ENCODE assay signal across 21 cellular contexts in genomic region chr12:42742691-42743090, GRCh38.
DNase-seq lines count a peak whose midpoint lies in the region; TF ChIP-seq lines count a peak whose summit lies in the region.
"Had no signal": no experiment of that assay in that cellular context is flagged by ENCODE, and none has a peak within 500 bp of the region (broad histone marks: within the 10 kb centered on the region; RNA-seq: fewer than 3 reads in every experiment).

No MANE protein-coding gene starts in this region.

- H3K4me1 ChIP-seq in mesendoderm (ENCODE audit: control insufficient read depth, low read depth, low read length) (peaks cover 17% of the 10 kb centered on the region), skeletal muscle tissue (ENCODE audit: control insufficient read depth in 3 of 3, insufficient read depth in 3 of 3, low read length in 3 of 3) (peaks cover 32 to 44% (median 33%) of the 10 kb centered on the region in 3 donors)
- H3K4me1 ChIP-seq: neural progenitor cell had no signal

- no peaks in the 10 kb centered on the region for H3K79me2 ChIP-seq in mesendoderm (ENCODE audit: control insufficient read depth, insufficient read depth, low read length)

- H4K5ac ChIP-seq in mesendoderm (ENCODE audit: low read length) = no peak overlapping the region

- H3K36me3 Mint-ChIP-seq in chondrocyte (ENCODE audit: low read depth) = peaks cover 3% of the 10 kb centered on the region
- H3K36me3 Mint-ChIP-seq in activated CD4-positive, alpha-beta memory T cell treated with anti-CD3 and anti-CD28 coated beads for 36 hours = no peaks in the 10 kb centered on the region
- H3K36me3 Mint-ChIP-seq: activated CD8-positive, alpha-beta memory T cell treated with anti-CD3 and anti-CD28 coated beads, Interleukin-2, amount 10 ng/mL, durations not matched to agents 7 days and 5 days; IgD-negative memory B cell had no signal

- no peak overlapping the region for H3K4me2 ChIP-seq in mesendoderm (ENCODE audit: low read length)
- H3K4me2 ChIP-seq: neural progenitor cell had no signal

- H2BK5ac ChIP-seq in mesendoderm (ENCODE audit: low read length) = peak overlapping the region; percentile 80

- in situ Hi-C loops in GM13977 (cut with MboI; ENCODE audit: low pct_unique_long_range_greater_than_20kb, low sequenced_read_pairs, unreplicated experiment) = no loop called here

- no peak overlapping the region for H2BK120ac ChIP-seq in mesendoderm (ENCODE audit: low read depth, low read length)

- H3K23ac ChIP-seq in mesendoderm (ENCODE audit: low read length) = no peak overlapping the region

- H3K4me1 Mint-ChIP-seq in chondrocyte (ENCODE audit: low read depth) = peaks cover 44% of the 10 kb centered on the region
- no peaks in the 10 kb centered on the region for H3K4me1 Mint-ChIP-seq in activated CD4-positive, alpha-beta memory T cell treated with anti-CD3 and anti-CD28 coated beads for 36 hours (ENCODE audit: low read depth)
- H3K4me1 Mint-ChIP-seq: activated CD8-positive, alpha-beta memory T cell treated with anti-CD3 and anti-CD28 coated beads, Interleukin-2, amount 10 ng/mL, durations not matched to agents 7 days and 5 days; activated naive CD8-positive, alpha-beta T cell treated with anti-CD3 and anti-CD28 coated beads, Interleukin-2, amount 50 U/mL, for 24 hours; IgD-negative memory B cell had no signal

- H3K4ac ChIP-seq in mesendoderm (ENCODE audit: low read depth, low read length) = no peak overlapping the region

- H3K9ac ChIP-seq in mesendoderm (ENCODE audit: low read length) (no peak overlapping the region), skeletal muscle tissue (ENCODE audit: low read depth in 1 of 3, low read length in 3 of 3) (peak overlapping the region in 2 of 3 donors; percentile 36 to 47)
- H3K9ac ChIP-seq: neural progenitor cell had no signal

- intact Hi-C loops in activated CD4-positive, alpha-beta memory T cell treated with anti-CD3 and anti-CD28 coated beads for 36 hours (cut with micrococcal nuclease) = no loop called here

- H3K4me3 ChIP-seq in mesendoderm (ENCODE audit: low read length) (no peak overlapping the region), skeletal muscle tissue (ENCODE audit: low read length in 3 of 3) (peak overlapping the region in 2 of 3 donors; percentile 9 to 22)
- H3K4me3 ChIP-seq: esophagus muscularis mucosa, neural progenitor cell had no signal

- H3K9me3 ChIP-seq in skeletal muscle tissue (ENCODE audit: control insufficient read depth in 3 of 3, low read length in 3 of 3) = peaks cover 4 to 6% (median 4%) of the 10 kb centered on the region in 3 donors

- POLR2A ChIA-PET in activated CD4-positive, alpha-beta memory T cell treated with anti-CD3 and anti-CD28 coated beads for 36 hours (lab: Charles Lee) = no interaction called here

- no peaks in the 10 kb centered on the region for H3K79me1 ChIP-seq in mesendoderm (ENCODE audit: low read length)

- peak overlapping the region; percentile 56 for H3K56ac ChIP-seq in mesendoderm (ENCODE audit: low read length)

- CTCF ChIA-PET in activated CD4-positive, alpha-beta memory T cell treated with anti-CD3 and anti-CD28 coated beads for 36 hours (lab: Charles Lee) = no interaction called here

- no CpG with 5 or more reads among the region's 5 CpGs for WGBS in mesendoderm (ENCODE audit: extremely low coverage, insufficient coverage, low lambda C conversion rate)

- peaks cover 11% of the 10 kb centered on the region for H3K9me3 Mint-ChIP-seq in chondrocyte (ENCODE audit: low read depth)
- H3K9me3 Mint-ChIP-seq in activated CD4-positive, alpha-beta memory T cell treated with anti-CD3 and anti-CD28 coated beads for 36 hours = peaks cover 15% of the 10 kb centered on the region

- H2BK15ac ChIP-seq in mesendoderm (replicated peaks; ENCODE audit: low read depth) = no peak overlapping the region

- H3K27ac ChIP-seq in mesendoderm (ENCODE audit: low read depth, low read length) = no peak overlapping the region
- H3K27ac ChIP-seq in skeletal muscle tissue (ENCODE audit: low read depth, low read length) = peak overlapping the region; percentile 87
- H3K27ac ChIP-seq: HL-60, neural progenitor cell had no signal

- H3K36me3 ChIP-seq in mesendoderm (ENCODE audit: control insufficient read depth, insufficient read depth, low read length) = no peaks in the 10 kb centered on the region
- H3K36me3 ChIP-seq in skeletal muscle tissue (ENCODE audit: control insufficient read depth in 3 of 3, insufficient read depth in 3 of 3, low read length in 3 of 3) = peaks cover 0 to 4% (median 0%) of the 10 kb centered on the region in 3 donors
- H3K36me3 ChIP-seq: esophagus muscularis mucosa, neural progenitor cell had no signal

- peak overlapping the region; percentile 96 for H3K18ac ChIP-seq in mesendoderm (ENCODE audit: low read length)

- no peak for TF ChIP-seq CTCF in chondrocyte (IDR thresholded peaks at IDR 0.05)
- TF ChIP-seq CTCF in GM13977 (IDR thresholded peaks at IDR 0.05; ENCODE audit: extremely low read depth, insufficient read depth, missing control alignments) = no peak

- no peaks in the 10 kb centered on the region for H3K27me3 Mint-ChIP-seq in chondrocyte (ENCODE audit: low read depth)
- H3K27me3 Mint-ChIP-seq in activated CD4-positive, alpha-beta memory T cell treated with anti-CD3 and anti-CD28 coated beads for 36 hours = no peaks in the 10 kb centered on the region
- H3K27me3 Mint-ChIP-seq: activated CD8-positive, alpha-beta memory T cell treated with anti-CD3 and anti-CD28 coated beads, Interleukin-2, amount 10 ng/mL, durations not matched to agents 7 days and 5 days; activated naive CD8-positive, alpha-beta T cell treated with anti-CD3 and anti-CD28 coated beads, Interleukin-2, amount 50 U/mL, for 24 hours; IgD-negative memory B cell; stimulated activated naive CD8-positive, alpha-beta T cell treated with anti-CD3 and anti-CD28 coated beads, Interleukin-15, Interleukin-2, amounts not matched to agents 100 ng/mL and 50 ng/mL, for 24 hours had no signal

- peak overlapping the region; percentile 30 for H2AK5ac ChIP-seq in mesendoderm (ENCODE audit: low read length)

- no peaks in the 10 kb centered on the region for H3K27me3 ChIP-seq in mesendoderm (ENCODE audit: insufficient read depth, low read length, poor library complexity)
- no peaks in the 10 kb centered on the region for H3K27me3 ChIP-seq in skeletal muscle tissue (ENCODE audit: control insufficient read depth in 3 of 3, insufficient read depth in 3 of 3, low read length in 3 of 3)
- H3K27me3 ChIP-seq: esophagus muscularis mucosa, neural progenitor cell had no signal

- peak overlapping the region; percentile 58 for H4K8ac ChIP-seq in mesendoderm (ENCODE audit: low read depth, low read length)

- DNase-seq in LHCN-M2 (ENCODE audit: low read depth) (peak; percentile 32), chondrocyte (ENCODE audit: low spot score) (no peak), mesendoderm (peak; percentile 72), GM13977 (ENCODE audit: low spot score) (no peak)
- DNase-seq in activated CD4-positive, alpha-beta T cell treated with anti-CD3 and anti-CD28 coated beads for 4 hours = no peak
- no peak for DNase-seq in activated CD4-positive, alpha-beta memory T cell treated with anti-CD3 and anti-CD28 coated beads for 36 hours
- DNase-seq: activated CD8-positive, alpha-beta memory T cell treated with anti-CD3 and anti-CD28 coated beads, Interleukin-2, amount 10 ng/mL, durations not matched to agents 7 days and 5 days; activated naive CD8-positive, alpha-beta T cell treated with anti-CD3 and anti-CD28 coated beads, Interleukin-2, amount 50 U/mL, for 24 hours; AML-193; Caco-2; caudate nucleus; effector CD4-positive, alpha-beta T cell; NCI-H2029; NCI-H524 treated with DMSO at 0.1 percent for 48 hours had no signal

- H3K4me3 Mint-ChIP-seq in chondrocyte (ENCODE audit: unreplicated experiment) = peak overlapping the region; percentile 21
- H3K4me3 Mint-ChIP-seq in activated CD4-positive, alpha-beta memory T cell treated with anti-CD3 and anti-CD28 coated beads for 36 hours = no peak overlapping the region
- H3K4me3 Mint-ChIP-seq: activated CD8-positive, alpha-beta memory T cell treated with anti-CD3 and anti-CD28 coated beads, Interleukin-2, amount 10 ng/mL, durations not matched to agents 7 days and 5 days; activated naive CD8-positive, alpha-beta T cell treated with anti-CD3 and anti-CD28 coated beads, Interleukin-2, amount 50 U/mL, for 24 hours; IgD-negative memory B cell; neural progenitor cell; stimulated activated naive CD8-positive, alpha-beta T cell treated with anti-CD3 and anti-CD28 coated beads, Interleukin-15, Interleukin-2, amounts not matched to agents 100 ng/mL and 50 ng/mL, for 24 hours had no signal

- peak overlapping the region; percentile 91 for H3K27ac Mint-ChIP-seq in chondrocyte (ENCODE audit: unreplicated experiment)
- no peak overlapping the region for H3K27ac Mint-ChIP-seq in activated CD4-positive, alpha-beta memory T cell treated with anti-CD3 and anti-CD28 coated beads for 36 hours
- H3K27ac Mint-ChIP-seq: activated CD8-positive, alpha-beta memory T cell treated with anti-CD3 and anti-CD28 coated beads, Interleukin-2, amount 10 ng/mL, durations not matched to agents 7 days and 5 days; activated naive CD8-positive, alpha-beta T cell treated with anti-CD3 and anti-CD28 coated beads, Interleukin-2, amount 50 U/mL, for 24 hours; activated T-helper 2 cell treated with anti-CD3 and anti-CD28 coated beads, Interferon-gamma antibody, Interleukin-2, Interleukin-4, amounts not matched to agents 10 μg/mL and 5 μg/mL and 100 μg/mL, durations not matched to agents 14 hours and 24 hours and 36 hours; IgD-negative memory B cell; neural progenitor cell; stimulated activated naive CD8-positive, alpha-beta T cell treated with anti-CD3 and anti-CD28 coated beads, Interleukin-15, Interleukin-2, amounts not matched to agents 100 ng/mL and 50 ng/mL, for 24 hours had no signal

Comparison
In these comparisons a context has a peak if more than half of its experiments do, and no peak if none do; other contexts are left out.
1. DNase-seq: peak in LHCN-M2 (single experiment) and mesendoderm (single experiment); none in chondrocyte (single experiment), activated CD4-positive, alpha-beta T cell treated with anti-CD3 and anti-CD28 coated beads for 4 hours (0 of 2), activated CD4-positive, alpha-beta memory T cell treated with anti-CD3 and anti-CD28 coated beads for 36 hours (single experiment) and GM13977 (single experiment).